Comparison of ENCODE assay signal across 18 cellular contexts in the genomic region with DNA sequence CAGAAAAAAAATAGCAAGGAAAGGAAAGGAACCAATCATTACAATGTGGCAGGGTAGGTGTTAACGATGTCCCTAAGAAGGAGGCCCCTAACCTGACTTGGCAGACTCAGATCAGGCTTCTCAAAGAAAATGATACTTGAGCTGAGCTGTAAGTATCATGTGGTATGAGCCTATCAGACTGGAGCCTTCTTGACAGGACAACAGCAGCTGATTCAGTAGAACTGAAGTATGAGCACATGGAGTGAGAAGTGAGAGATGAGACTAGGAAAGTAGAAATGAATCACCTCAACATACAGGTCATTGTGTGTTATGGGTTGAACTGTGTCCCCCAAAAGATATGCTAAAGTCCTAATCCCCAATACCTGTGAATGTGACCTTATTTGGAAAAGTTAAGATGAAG.
DNase-seq lines count a peak whose midpoint lies in the region; ATAC-seq and TF ChIP-seq lines count a peak whose summit lies in the region.
"Had no signal": no experiment of that assay in that cellular context is flagged by ENCODE, and none has a peak within 500 bp of the region (broad histone marks: within the 10 kb centered on the region; RNA-seq: fewer than 3 reads in every experiment).

No MANE protein-coding gene starts in this region.

- TF ChIP-seq POLR2A in GM18505 (IDR thresholded peaks at IDR 0.05; ENCODE audit: borderline replicate concordance, extremely low read depth, insufficient read depth, insufficient read length): no peak

- no peak overlapping the region for H3K4me3 ChIP-seq in foreskin fibroblast (ENCODE audit: low read depth in 1 of 2, low read length in 2 of 2)
- H3K4me3 ChIP-seq: hepatocyte, pancreas had no signal

- TF ChIP-seq CTCF in foreskin fibroblast (IDR thresholded peaks at IDR 0.05; ENCODE audit: low read depth, low read length): no peak

- DNase-seq in AG08395 (ENCODE audit: low spot score) (no peak), NCI-H2196 (lab: John Stamatoyannopoulos, UW; ENCODE audit: unreplicated experiment) (no peak), foreskin fibroblast (no peak)
- DNase-seq: activated CD4-positive, alpha-beta T cell treated with anti-CD3 and anti-CD28 coated beads, Interleukin-2, amount 50 U/mL, for 1 hour; activated naive CD4-positive, alpha-beta T cell treated with anti-CD3 and anti-CD28 coated beads for 36 hours; CD4-positive, alpha-beta memory T cell; cerebellar nuclear complex; effector memory CD8-positive, alpha-beta T cell; naive thymus-derived CD8-positive, alpha-beta T cell; NCI-H1417 treated with DMSO at 0.1 percent for 48 hours; pancreas; stimulated activated CD4-positive, alpha-beta T cell treated with anti-CD3 and anti-CD28 coated beads, Interleukin-1b, Interleukin-23, amount 100 ng/mL, for 48 hours had no signal

- peak; percentile 68 for ATAC-seq in GM18505 (IDR thresholded peaks at IDR 0.05; ENCODE audit: unreplicated experiment)
- peak; percentile 49 for ATAC-seq in GM19452 (IDR thresholded peaks at IDR 0.05; ENCODE audit: unreplicated experiment)
- ATAC-seq in HG02870 (IDR thresholded peaks at IDR 0.05; ENCODE audit: unreplicated experiment): peak; percentile 94
- peak; percentile 68 for ATAC-seq in HG03558 (IDR thresholded peaks at IDR 0.05; ENCODE audit: extremely low read depth, unreplicated experiment)
- no peak for ATAC-seq in HG03457 (IDR thresholded peaks at IDR 0.05; ENCODE audit: unreplicated experiment)
- ATAC-seq: effector memory CD8-positive, alpha-beta T cell; naive thymus-derived CD8-positive, alpha-beta T cell; pancreas had no signal
